19 cellular contexts compared by ENCODE assay signal in genomic region chr17:20133552-20133951, GRCh38.
"Had no signal": no experiment of that assay in that cellular context is flagged by ENCODE, and none has a peak within 500 bp of the region (broad histone marks: within the 10 kb centered on the region; RNA-seq: fewer than 3 reads in every experiment).

No MANE protein-coding gene starts in this region.

- H2AFZ ChIP-seq: hepatocyte had no signal

- H3K27me3 ChIP-seq: esophagus squamous epithelium, hepatocyte, ovary, stomach had no signal

- H3K4me3 Mint-ChIP-seq: dendritic cell treated with granulocyte-macrophage colony-stimulating factor and Interleukin-4, amounts not matched to agents 40 ng/mL and 50 ng/mL, for 4 days; effector memory CD8-positive, alpha-beta T cell; naive thymus-derived CD4-positive, alpha-beta T cell; nephron progenitor cell; type B pancreatic cell had no signal

- H3K4me2 ChIP-seq: hepatocyte had no signal

- H3K27ac Mint-ChIP-seq: dendritic cell treated with granulocyte-macrophage colony-stimulating factor and Interleukin-4, amounts not matched to agents 40 ng/mL and 50 ng/mL, for 4 days; effector memory CD8-positive, alpha-beta T cell; naive thymus-derived CD4-positive, alpha-beta T cell; nephron progenitor cell; type B pancreatic cell had no signal

- FAIRE-seq: small intestine, urothelium cell line had no signal

- H3K9me3 ChIP-seq: esophagus squamous epithelium, ovary had no signal

- H3K27ac ChIP-seq: esophagus squamous epithelium, hepatocyte, stomach had no signal

- H3K79me2 ChIP-seq: hepatocyte had no signal

- H3K4me1 Mint-ChIP-seq: nephron progenitor cell had no signal

- DNase-seq: effector memory CD8-positive, alpha-beta T cell; esophagus squamous epithelium; foreskin fibroblast; left colon; left ventricle myocardium superior; mesenchymal stem cell; naive thymus-derived CD4-positive, alpha-beta T cell; nephron progenitor cell; ovary; right cardiac atrium; small intestine; stimulated activated CD4-positive, alpha-beta T cell treated with anti-CD3 and anti-CD28 coated beads, Interleukin-12 subunit alpha, Interleukin-12 subunit beta, amount 100 ng/mL, for 4 hours; stimulated activated naive CD4-positive, alpha-beta T cell; stomach had no signal

- H3K4me1 ChIP-seq: esophagus squamous epithelium, stomach had no signal

- H3K36me3 ChIP-seq: esophagus squamous epithelium, ovary, stomach had no signal

- H3K4me3 ChIP-seq: esophagus squamous epithelium, hepatocyte, lung, ovary, stomach had no signal

- H3K9me3 Mint-ChIP-seq: dendritic cell treated with granulocyte-macrophage colony-stimulating factor and Interleukin-4, amounts not matched to agents 40 ng/mL and 50 ng/mL, for 4 days; effector memory CD8-positive, alpha-beta T cell; type B pancreatic cell had no signal

- H3K27me3 Mint-ChIP-seq: dendritic cell treated with granulocyte-macrophage colony-stimulating factor and Interleukin-4, amounts not matched to agents 40 ng/mL and 50 ng/mL, for 4 days; effector memory CD8-positive, alpha-beta T cell had no signal

- H3K36me3 Mint-ChIP-seq: naive thymus-derived CD4-positive, alpha-beta T cell; type B pancreatic cell had no signal
